Comparison of ENCODE assay signal across 23 cellular contexts in the genomic region with DNA sequence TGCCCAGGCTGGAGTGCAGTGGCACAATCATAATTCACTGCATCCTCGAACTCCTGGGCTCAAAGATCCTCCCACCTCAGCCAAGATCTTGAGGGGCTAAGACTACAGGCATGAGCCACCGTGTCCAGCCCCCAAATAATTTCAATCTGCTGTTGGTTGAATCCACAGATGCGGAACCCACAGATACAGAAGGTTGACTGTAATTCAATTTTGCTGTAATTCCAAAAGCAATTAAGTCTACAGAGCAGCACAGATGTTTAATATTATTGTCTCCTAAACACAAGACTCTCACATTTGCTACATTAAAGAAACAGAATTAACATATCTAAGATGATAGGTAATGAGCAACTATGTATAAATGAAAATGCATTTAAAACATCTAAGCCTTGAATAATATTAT.
"Had no signal": no experiment of that assay in that cellular context is flagged by ENCODE, and none has a peak within 500 bp of the region (broad histone marks: within the 10 kb centered on the region; RNA-seq: fewer than 3 reads in every experiment).

No MANE protein-coding gene starts in this region.

- H3K4me1 ChIP-seq: gastrocnemius medialis, heart right ventricle, left lung had no signal

- H3K27ac ChIP-seq: coronary artery, dorsolateral prefrontal cortex, epithelial cell of prostate, esophagus squamous epithelium, gastrocnemius medialis, heart right ventricle, left lung, lower lobe of right lung had no signal

- DNase-seq: dermis blood vessel endothelial cell; dorsolateral prefrontal cortex; effector CD4-positive, alpha-beta T cell; effector memory CD4-positive, alpha-beta T cell; erythroblast; esophagus squamous epithelium; foreskin fibroblast; foreskin melanocyte; gastrocnemius medialis; glutamatergic neuron; head of caudate nucleus; heart right ventricle; hippocampal formation; left cardiac atrium; left lung; left ventricle myocardium superior; lower lobe of right lung; mesenchymal stem cell; mucosa of descending colon; naive B cell had no signal

- H3K4me3 ChIP-seq: coronary artery, dorsolateral prefrontal cortex, esophagus squamous epithelium, gastrocnemius medialis, heart right ventricle, left lung, lower lobe of right lung, mucosa of descending colon had no signal

- ATAC-seq: esophagus mucosa, gastrocnemius medialis, heart right ventricle, left cardiac atrium, left lung, left ventricle myocardium superior, lower lobe of right lung, mucosa of descending colon had no signal

- H3K36me3 ChIP-seq: esophagus squamous epithelium, gastrocnemius medialis, left lung, lower lobe of right lung had no signal

- H3K27me3 ChIP-seq: dorsolateral prefrontal cortex, esophagus squamous epithelium, gastrocnemius medialis, heart right ventricle, left lung had no signal

- H3K9me3 ChIP-seq: esophagus squamous epithelium, gastrocnemius medialis, heart right ventricle, left lung, lower lobe of right lung, mucosa of descending colon had no signal
